13 cellular contexts compared by ENCODE assay signal in genomic region chr19:38721977-38722773, GRCh38. TPM values are rescaled to one million over a fixed set of nuclear protein-coding genes. Genes with fewer than 3 reads are reported as not detected.
A peak's percentile ranks its signal among the peaks of the same experiment; 100 is the strongest.
DNase-seq lines count a peak whose midpoint lies in the region; ATAC-seq, FAIRE-seq and TF ChIP-seq lines count a peak whose summit lies in the region.
"Had no signal": no experiment of that assay in that cellular context is flagged by ENCODE, and none has a peak within 500 bp of the region (broad histone marks: within the 10 kb centered on the region; RNA-seq: fewer than 3 reads in every experiment).

No MANE protein-coding gene starts in this region.

- no peak overlapping the region for H2BK15ac ChIP-seq in IMR-90 (ENCODE audit: low read depth, low read length)

- H2AFZ ChIP-seq in IMR-90 (replicated peaks; ENCODE audit: low read length, poor library complexity), result no peak overlapping the region

- H3K4ac ChIP-seq in IMR-90 (ENCODE audit: low read depth, low read length), result no peak overlapping the region

- H3K56ac ChIP-seq in IMR-90 (ENCODE audit: extremely low read depth, insufficient read depth, low read length), result no peak overlapping the region

- no peak overlapping the region for H2AK5ac ChIP-seq in IMR-90 (ENCODE audit: low read depth, low read length)

- CTCF ChIA-PET in IMR-90 (lab: Yijun Ruan, JAX), result no interaction called here

- peak overlapping the region; percentile 37 for H2BK5ac ChIP-seq in IMR-90 (ENCODE audit: low read depth, low read length, poor library complexity, severe bottlenecking)

- no peaks in the 10 kb centered on the region for H3K27me3 ChIP-seq in IMR-90 (ENCODE audit: control insufficient read depth, insufficient read depth, low read length)
- no peaks in the 10 kb centered on the region for H3K27me3 ChIP-seq in stomach
- H3K27me3 ChIP-seq in aorta (ENCODE audit: control insufficient read depth in 1 of 2, insufficient read depth in 2 of 2, low read length in 1 of 2), result no peaks in the 10 kb centered on the region

- H3K79me1 ChIP-seq in IMR-90 (ENCODE audit: low read depth in 1 of 2, low read length in 2 of 2), result peaks cover 42 to 83% of the 10 kb centered on the region in 2 experiments

- TF ChIP-seq CTCF in IMR-90 (conservative IDR thresholded peaks at IDR 0.05; ENCODE audit: low read depth, low read length), result no peak
- no peak for TF ChIP-seq CTCF in stomach (IDR thresholded peaks at IDR 0.05)

- no peak for FAIRE-seq in urothelium cell line (lab: Jason Lieb, UNC)

- WGBS in IMR-90 (ENCODE audit: extremely low coverage in 2 of 2, insufficient read length in 1 of 2), 2 experiments, result 73% methylated on average over 12 of the region's 17 CpGs; no CpG with 5 or more reads in 1 of the 2 experiments
- 29 to 44% (median 38%) methylated on average over 14 to 17 of the region's 17 CpGs for WGBS in stomach, 5 donors
- WGBS in aorta, 2 donors, result 17 to 23% methylated on average over 17 of the region's 17 CpGs

- no peak overlapping the region for H3K4me2 ChIP-seq in IMR-90 (ENCODE audit: low read depth, low read length)

- DNase-seq in IMR-90 (no peak), epidermal melanocyte (ENCODE audit: insufficient read length, low spot score) (peak; percentile 76), medulla oblongata (ENCODE audit: extremely low spot score) (peak; percentile 95), stomach (peak; percentile 60), aorta (no peak), SKM-1 treated with dmso at 0.1 percent for 144 hours (lab: John Stamatoyannopoulos, UW; ENCODE audit: unreplicated experiment) (no peak), NOMO-1 treated with DMSO at 0.1 percent for 48 hours (lab: John Stamatoyannopoulos, UW; ENCODE audit: unreplicated experiment) (no peak), urothelium cell line (ENCODE audit: low spot score) (no peak)
- DNase-seq: activated gamma-delta T cell treated with Interleukin-2 at 50 U/mL for 16 hours; CD4-positive, alpha-beta T cell; MM.1S; WERI-Rb-1 had no signal

- H3K9ac ChIP-seq in IMR-90 (ENCODE audit: low read depth, low read length), result no peak overlapping the region

- H3K27ac ChIP-seq in IMR-90 (ENCODE audit: insufficient read depth, low read length), result no peak overlapping the region
- peak overlapping the region; percentile 54 to 88 (median 78) for H3K27ac ChIP-seq in stomach
- peak overlapping the region in 1 of 2 donors; percentile 48 for H3K27ac ChIP-seq in aorta (ENCODE audit: low read depth in 1 of 2, low read length in 2 of 2)
- H3K27ac ChIP-seq: WERI-Rb-1 had no signal

- no peak overlapping the region for H4K5ac ChIP-seq in IMR-90 (ENCODE audit: low read depth, low read length)

- TF ChIP-seq EP300 in stomach (IDR thresholded peaks at IDR 0.05), result no peak

- TF ChIP-seq RAD21 in IMR-90 (IDR thresholded peaks at IDR 0.05; ENCODE audit: low read length), result no peak

- H2BK20ac ChIP-seq in IMR-90 (ENCODE audit: low read depth, low read length), result no peak overlapping the region

- no peak overlapping the region for H2BK120ac ChIP-seq in IMR-90 (ENCODE audit: low read depth, low read length)

- no peak overlapping the region for H3K23ac ChIP-seq in IMR-90 (ENCODE audit: low read depth, low read length)

- H3K4me1 ChIP-seq in IMR-90 (ENCODE audit: control insufficient read depth, insufficient read depth, low read length), result peaks cover 7% of the 10 kb centered on the region; the same call in 1 of the 2 replicates
- H3K4me1 ChIP-seq in stomach, result peaks cover 24 to 62% (median 48%) of the 10 kb centered on the region in 4 donors
- H3K4me1 ChIP-seq in aorta (ENCODE audit: control insufficient read depth in 1 of 2, insufficient read depth in 2 of 2, low read length in 2 of 2), result no peaks in the 10 kb centered on the region

- H4K20me1 ChIP-seq in IMR-90 (ENCODE audit: insufficient read depth, low read length), result peaks cover 39% of the 10 kb centered on the region

- POLR2A ChIA-PET in IMR-90 (lab: Charles Lee; ENCODE audit: unreplicated experiment), result no interaction called here

- H4K91ac ChIP-seq in IMR-90 (ENCODE audit: insufficient read depth, low read depth, low read length), result no peak overlapping the region

- dilution Hi-C loops in IMR-90 (cut with HindIII; ENCODE audit: low sequenced_read_pairs, unreplicated experiment), result no loop called here

- intact Hi-C loops in IMR-90 (cut with micrococcal nuclease), result no loop called here
- intact Hi-C loops in stomach (cut with DNase I; ENCODE audit: low total_unique reads), result no loop called here
- intact Hi-C loops in aorta (cut with DNase I), result no loop called here

- no peak overlapping the region for H3K14ac ChIP-seq in IMR-90 (replicated peaks; ENCODE audit: low read depth, low read length)

- H4K8ac ChIP-seq in IMR-90 (ENCODE audit: low read depth in 2 of 2, low read length in 2 of 2), result no peak overlapping the region

- ATAC-seq in IMR-90 (ENCODE audit: low read depth) (no peak), aorta (ENCODE audit: low FRiP score) (no peak)

- in situ Hi-C loops in IMR-90 (cut with MboI; ENCODE audit: low sequenced_read_pairs), result no loop called here

- peak overlapping the region; percentile 39 for H2AK9ac ChIP-seq in IMR-90 (replicated peaks; ENCODE audit: low read depth, low read length, poor library complexity)

- H3K18ac ChIP-seq in IMR-90 (ENCODE audit: low read depth, low read length), result no peak overlapping the region

- H3K9me3 ChIP-seq in IMR-90 (ENCODE audit: control insufficient read depth, insufficient read depth, low read length) (no peaks in the 10 kb centered on the region), stomach (no peaks in the 10 kb centered on the region), aorta (ENCODE audit: control insufficient read depth, low read length) (no peaks in the 10 kb centered on the region)

- BruUV-seq in IMR-90 (replicated peaks; lab: Mats Ljungman, UMichigan), result no TSS peak

- H3K9me1 ChIP-seq in IMR-90 (ENCODE audit: insufficient read depth, low read length), result peaks cover 9% of the 10 kb centered on the region; the same call in 1 of the 2 replicates

- H3K36me3 ChIP-seq in IMR-90 (ENCODE audit: control insufficient read depth, insufficient read depth, low read length) (peaks cover 96% of the 10 kb centered on the region), stomach (peaks cover 86 to 100% (median 100%) of the 10 kb centered on the region in 4 donors), aorta (ENCODE audit: control insufficient read depth in 1 of 2, insufficient read depth in 2 of 2, low read length in 1 of 2) (peaks cover 4 to 31% of the 10 kb centered on the region in 2 donors)

- no peak for TF ChIP-seq POLR2A in IMR-90 (IDR thresholded peaks at IDR 0.05; ENCODE audit: low read depth, low read length)
- TF ChIP-seq POLR2A in stomach (IDR thresholded peaks at IDR 0.05), result no peak

- H3K4me3 ChIP-seq in IMR-90 (ENCODE audit: insufficient read depth, low read depth, low read length) (no peak overlapping the region), stomach (no peak overlapping the region), aorta (ENCODE audit: low read length in 2 of 2) (no peak overlapping the region)

TF ChIP-seq in IMR-90, 13 proteins besides CTCF, POLR2A, EP300 and RAD21 (continues in another document):
- TF ChIP-seq BHLHE40 (IDR thresholded peaks at IDR 0.05; ENCODE audit: low read depth, low read length) (no peak), CEBPB (IDR thresholded peaks at IDR 0.05; ENCODE audit: low read depth, low read length) (no peak), USF2 (IDR thresholded peaks at IDR 0.05; ENCODE audit: low read depth, low read length) (no peak), NFE2L2 (IDR thresholded peaks at IDR 0.05; ENCODE audit: low read depth, low read length) (no peak), MAFK (IDR thresholded peaks at IDR 0.05; ENCODE audit: low read depth, low read length) (no peak), FOS (IDR thresholded peaks at IDR 0.05; ENCODE audit: low read depth, low read length) (no peak), RCOR1 (IDR thresholded peaks at IDR 0.05; ENCODE audit: insufficient replicate concordance, low read length) (no peak), ELK1 (IDR thresholded peaks at IDR 0.05; ENCODE audit: borderline replicate concordance, low read depth, low read length) (no peak), SMC3 (IDR thresholded peaks at IDR 0.05; ENCODE audit: low read depth, low read length) (no peak), MXI1 (IDR thresholded peaks at IDR 0.05; ENCODE audit: borderline replicate concordance, low read depth, low read length) (no peak), CHD1 (IDR thresholded peaks at IDR 0.05; ENCODE audit: low read depth, low read length) (no peak), RFX5 (IDR thresholded peaks at IDR 0.05; ENCODE audit: low read depth, low read length) (no peak)

RNA-seq across cellular contexts. Expression of gene CAPN12, which starts 22.1 kb away (rescaled TPM):
- 0.18 TPM in 1 of 2 replicates, not detected in the other for total RNA-seq in IMR-90 (2012; rRNA removed)
- 0.97 and 0.99 TPM in 2 replicates for polyA plus RNA-seq in IMR-90 (2012; rRNA removed)
- polyA plus RNA-seq in IMR-90 (2012; cell fraction: cytosol; rRNA removed), result 0.27 and 0.67 TPM in 2 replicates
- 8.4 and 12.7 TPM in 2 replicates for polyA plus RNA-seq in IMR-90 (2012; cell fraction: nucleus; rRNA removed; ENCODE audit: low replicate concordance)
- total RNA-seq in stomach, result 10 to 100 TPM in 1 of 5 donors, 1 to 10 TPM in 4; 1.2 to 33.3 (median 4.8) TPM
- polyA plus RNA-seq in stomach, result 10 to 100 TPM in 2 of 3 donors, 1 to 10 TPM in 1; 3.4 to 16.9 (median 16.3) TPM
- 1 to 10 TPM; 1.9 to 2.8 TPM for total RNA-seq in aorta
- polyA plus RNA-seq in aorta, result 1 to 10 TPM; 1.0 to 4.5 TPM

RNA-seq across cellular contexts. Expression of gene LGALS7, which starts 51.1 kb away (rescaled TPM):
- total RNA-seq in IMR-90 (2012; rRNA removed) (not detected in 2 replicates), stomach (1 to 10 TPM in 1 of 5 donors, not detected in 4; 2.0 TPM), aorta (not detected)
- polyA plus RNA-seq in IMR-90 (2012; rRNA removed) (not detected in 2 replicates), stomach (1,000 to 10,000 TPM in 1 of 3 donors, 1 to 10 TPM in 1, not detected in 1; 1.7 to 1,381 TPM), aorta (not detected)
- not detected in 2 replicates for polyA plus RNA-seq in IMR-90 (2012; cell fraction: cytosol; rRNA removed)
- not detected in 2 replicates for polyA plus RNA-seq in IMR-90 (2012; cell fraction: nucleus; rRNA removed; ENCODE audit: low replicate concordance)
- total RNA-seq: CD4-positive, alpha-beta T cell; lung microvascular endothelial cell had no signal

Comparison
In these comparisons a context has a peak if more than half of its experiments do, and no peak if none do; other contexts are left out.
1. DNase-seq: peak in epidermal melanocyte (single experiment), medulla oblongata (single experiment) and stomach (single experiment); none in IMR-90 (single experiment), aorta (0 of 2), SKM-1 treated with dmso at 0.1 percent for 144 hours (single experiment), NOMO-1 treated with DMSO at 0.1 percent for 48 hours (single experiment) and urothelium cell line (single experiment).